In the genomic region with DNA sequence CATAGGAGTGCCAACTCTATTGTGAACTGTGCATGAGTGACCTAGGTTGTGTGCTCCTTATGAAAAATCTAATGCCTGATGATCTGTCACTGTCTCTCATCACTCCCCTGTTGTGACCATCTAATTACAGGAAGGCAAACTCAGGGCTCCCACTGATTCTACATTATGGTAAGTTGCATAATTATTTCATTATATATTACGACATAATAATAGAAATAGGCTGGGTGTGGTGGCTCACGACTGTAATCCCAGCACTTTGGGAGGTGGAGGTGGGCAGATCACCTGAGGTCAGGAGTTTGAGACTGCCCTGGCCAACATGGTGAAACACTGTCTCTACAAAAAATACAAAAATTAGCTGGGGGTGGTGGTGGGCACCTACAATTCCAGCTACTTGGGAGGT, we compare ENCODE assay signal across 11 cellular contexts. TPM values are rescaled to one million over a fixed set of nuclear protein-coding genes. Genes with fewer than 3 reads are reported as not detected.
"Had no signal": no experiment of that assay in that cellular context is flagged by ENCODE, and none has a peak within 500 bp of the region (broad histone marks: within the 10 kb centered on the region; RNA-seq: fewer than 3 reads in every experiment).

No MANE protein-coding gene starts in this region.

RNA-seq across cellular contexts. Expression of a gene that starts 14.0 kb away (rescaled TPM):
- total RNA-seq: activated naive CD4-positive, alpha-beta T cell treated with anti-CD3 and anti-CD28 coated beads for 36 hours; activated naive CD8-positive, alpha-beta T cell treated with anti-CD3 and anti-CD28 coated beads for 36 hours; activated naive CD8-positive, alpha-beta T cell treated with anti-CD3 and anti-CD28 coated beads, Interleukin-2, amount 10 ng/mL, durations not matched to agents 7 days and 5 days; activated T-cell treated with anti-CD3 and anti-CD28 coated beads, Interleukin-2, amount 50 U/mL, for 72 hours; activated T-helper 1 cell treated with anti-CD3 and anti-CD28 coated beads, Interleukin-12 subunit alpha, Interleukin-12 subunit beta, Interleukin-2, Interleukin-4 antibody, amounts not matched to agents 30 ng/mL and 10 ng/mL and 1 ng/mL, durations not matched to agents 14 hours and 24 hours and 36 hours; ascending aorta; cardiac muscle cell; chondrocyte had no signal

RNA-seq across cellular contexts. Expression of a gene that starts 34.0 kb away (rescaled TPM):
- total RNA-seq: activated naive CD4-positive, alpha-beta T cell treated with anti-CD3 and anti-CD28 coated beads for 36 hours; activated naive CD8-positive, alpha-beta T cell treated with anti-CD3 and anti-CD28 coated beads, Interleukin-2, amount 10 ng/mL, durations not matched to agents 7 days and 5 days; body of pancreas; chondrocyte had no signal
- polyA plus RNA-seq: cardiac muscle cell had no signal

RNA-seq across cellular contexts. Expression of a gene that starts 39.7 kb away (rescaled TPM):
- total RNA-seq: activated naive CD4-positive, alpha-beta T cell treated with anti-CD3 and anti-CD28 coated beads for 36 hours; activated T-helper 17 cell treated with anti-CD3 and anti-CD28 coated beads, Interleukin-2, amount 50 U/mL, for 72 hours; bronchial epithelial cell had no signal
